In the genomic region with DNA sequence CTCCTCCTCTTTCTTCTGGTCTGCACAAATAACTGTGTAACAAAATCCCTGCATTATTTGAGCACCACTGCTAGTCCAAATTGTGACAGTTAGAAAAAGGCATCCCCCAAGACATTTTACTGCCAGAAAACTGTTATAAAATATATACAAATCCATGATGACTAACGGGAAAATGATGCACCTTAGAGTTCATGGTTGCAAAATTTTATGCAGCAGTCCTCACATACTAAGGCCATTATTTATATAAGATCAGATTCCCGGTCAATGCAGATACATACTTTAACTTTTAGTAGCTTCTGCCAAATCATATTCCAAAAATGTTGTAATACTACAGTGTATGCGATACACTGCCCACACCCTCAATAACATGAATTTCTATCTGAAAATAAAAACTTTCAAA, we compare ENCODE assay signal across 17 cellular contexts.
DNase-seq lines count a peak whose midpoint lies in the region; ATAC-seq and TF ChIP-seq lines count a peak whose summit lies in the region.
"Had no signal": no experiment of that assay in that cellular context is flagged by ENCODE, and none has a peak within 500 bp of the region (broad histone marks: within the 10 kb centered on the region; RNA-seq: fewer than 3 reads in every experiment).

No MANE protein-coding gene starts in this region.

- no peaks in the 10 kb centered on the region for H3K79me2 ChIP-seq in PC-3 (ENCODE audit: low read length)
- H3K79me2 ChIP-seq in osteoblast (ENCODE audit: insufficient read depth, low read length) = no peaks in the 10 kb centered on the region

- POLR2A ChIA-PET in BJ (lab: Charles Lee) = interaction anchor here (1.1 kb wide), 1 partner anchor 21 kb away, joined by 4 read pairs; no protein-coding TSS in a partner anchor
- POLR2A ChIA-PET in PC-3 (lab: Charles Lee; ENCODE audit: unreplicated experiment) = no interaction called here

- TF ChIP-seq CTCF in BJ (IDR thresholded peaks at IDR 0.05; ENCODE audit: insufficient read depth, low read depth, low read length) (no peak), PC-3 (conservative IDR thresholded peaks at IDR 0.05; ENCODE audit: low read depth, low read length) (no peak), chondrocyte (IDR thresholded peaks at IDR 0.05) (no peak), osteoblast (IDR thresholded peaks at IDR 0.05; ENCODE audit: extremely low read depth, low read depth, low read length) (no peak), upper lobe of right lung (IDR thresholded peaks at IDR 0.05) (no peak), progenitor cell of endocrine pancreas (IDR thresholded peaks at IDR 0.05; ENCODE audit: unreplicated experiment) (no peak)

- H3K4me1 ChIP-seq in PC-3 (ENCODE audit: insufficient read depth, low read length) = peaks cover 20% of the 10 kb centered on the region; the same call in 1 of the 2 replicates
- peaks cover 53% of the 10 kb centered on the region for H3K4me1 ChIP-seq in osteoblast (ENCODE audit: insufficient read depth, low read length)
- H3K4me1 ChIP-seq in upper lobe of right lung = no peaks in the 10 kb centered on the region
- H3K4me1 ChIP-seq: colonic mucosa had no signal

- H3K9ac ChIP-seq in PC-3 (ENCODE audit: low read length) = no peak overlapping the region

- no TSS peak for BruUV-seq in PC-3 (replicated peaks; lab: Mats Ljungman, UMichigan)

- H2AFZ ChIP-seq in PC-3 (ENCODE audit: low read length) (no peak overlapping the region), osteoblast (ENCODE audit: low read length) (no peak overlapping the region)

- H3K4me3 ChIP-seq in BJ (ENCODE audit: low read depth, low read length) (no peak overlapping the region), PC-3 (ENCODE audit: low read length) (no peak overlapping the region), osteoblast (ENCODE audit: insufficient read depth, low read length) (no peak overlapping the region), upper lobe of right lung (no peak overlapping the region)
- H3K4me3 ChIP-seq: colonic mucosa, right atrium auricular region had no signal

- H3K9me3 ChIP-seq in PC-3 (ENCODE audit: low read length) = 0 out of 2 replicates have a peak, but pooled peaks cover 13% of the 10 kb centered on the region
- no peaks in the 10 kb centered on the region for H3K9me3 ChIP-seq in osteoblast (ENCODE audit: low read depth, low read length)
- H3K9me3 ChIP-seq in upper lobe of right lung = no peaks in the 10 kb centered on the region
- H3K9me3 ChIP-seq: colonic mucosa, right atrium auricular region had no signal

- H3K4me3 Mint-ChIP-seq in chondrocyte (ENCODE audit: unreplicated experiment) = no peak overlapping the region
- no peak overlapping the region for H3K4me3 Mint-ChIP-seq in progenitor cell of endocrine pancreas (ENCODE audit: low read depth)
- H3K4me3 Mint-ChIP-seq: activated CD4-positive, alpha-beta memory T cell treated with anti-CD3 and anti-CD28 coated beads, Interleukin-2, amount 10 ng/mL, durations not matched to agents 7 days and 5 days; activated T-cell treated with anti-CD3 and anti-CD28 coated beads, Interleukin-2, amount 50 U/mL, for 72 hours had no signal

- H3K36me3 ChIP-seq in BJ (ENCODE audit: control insufficient read depth, insufficient read depth, low read length) (no peaks in the 10 kb centered on the region), PC-3 (ENCODE audit: low read depth, low read length) (no peaks in the 10 kb centered on the region), osteoblast (ENCODE audit: insufficient read depth, low read length) (no peaks in the 10 kb centered on the region), upper lobe of right lung (no peaks in the 10 kb centered on the region)
- H3K36me3 ChIP-seq: colonic mucosa, right atrium auricular region had no signal

- intact Hi-C loops in PC-3 (cut with micrococcal nuclease) = loop anchor here (1.0 to 10.0 kb wide), 3 partner anchors 20 to 74 kb away; no protein-coding TSS in a partner anchor
- intact Hi-C loops in upper lobe of right lung (cut with DNase I) = no loop called here
- intact Hi-C loops in cardiac septum (cut with DNase I) = no loop called here

- H3K27me3 Mint-ChIP-seq in chondrocyte (ENCODE audit: low read depth) (no peaks in the 10 kb centered on the region), progenitor cell of endocrine pancreas (peaks cover 5% of the 10 kb centered on the region)

- H3K27ac ChIP-seq in PC-3 (ENCODE audit: low read length) (no peak overlapping the region), osteoblast (ENCODE audit: low read depth, low read length) (peak overlapping the region; percentile 56), upper lobe of right lung (no peak overlapping the region)
- H3K27ac ChIP-seq: colonic mucosa, right atrium auricular region had no signal

- CTCF ChIA-PET in BJ (lab: Yijun Ruan, JAX) (interaction anchor here (1.2 to 2.3 kb wide), 2 partner anchors 14 to 199 kb away, joined by 4 to 6 read pairs; no protein-coding TSS in a partner anchor), PC-3 (lab: Charles Lee) (no interaction called here)

- peak overlapping the region; percentile 91 for H3K27ac Mint-ChIP-seq in chondrocyte (ENCODE audit: unreplicated experiment)
- H3K27ac Mint-ChIP-seq in progenitor cell of endocrine pancreas = no peak overlapping the region
- H3K27ac Mint-ChIP-seq: activated CD4-positive, alpha-beta memory T cell treated with anti-CD3 and anti-CD28 coated beads, Interleukin-2, amount 10 ng/mL, durations not matched to agents 7 days and 5 days; activated T-cell treated with anti-CD3 and anti-CD28 coated beads, Interleukin-2, amount 50 U/mL, for 72 hours had no signal

- H3K9me3 Mint-ChIP-seq in chondrocyte (ENCODE audit: low read depth) = no peaks in the 10 kb centered on the region
- H3K9me3 Mint-ChIP-seq in progenitor cell of endocrine pancreas (ENCODE audit: low read depth) = no peaks in the 10 kb centered on the region
- H3K9me3 Mint-ChIP-seq: activated CD4-positive, alpha-beta memory T cell treated with anti-CD3 and anti-CD28 coated beads, Interleukin-2, amount 10 ng/mL, durations not matched to agents 7 days and 5 days; activated T-cell treated with anti-CD3 and anti-CD28 coated beads, Interleukin-2, amount 50 U/mL, for 72 hours had no signal

- ATAC-seq in PC-3 = peak; percentile 87
- no peak for ATAC-seq in upper lobe of right lung
- no peak for ATAC-seq in HG02885 (IDR thresholded peaks at IDR 0.05; ENCODE audit: poor library complexity, unreplicated experiment)
- ATAC-seq: activated T-cell treated with anti-CD3 and anti-CD28 coated beads, Interleukin-2, amount 50 U/mL, for 72 hours; HCT116 had no signal

- no peaks in the 10 kb centered on the region for H4K20me1 ChIP-seq in PC-3 (ENCODE audit: low read length)
- no peaks in the 10 kb centered on the region for H4K20me1 ChIP-seq in osteoblast (ENCODE audit: insufficient read depth, low read length)

- H3F3A ChIP-seq in PC-3 (ENCODE audit: low read length, unreplicated experiment) = no peaks in the 10 kb centered on the region

- no peaks in the 10 kb centered on the region for H3K27me3 ChIP-seq in BJ (ENCODE audit: control insufficient read depth, insufficient read depth, low read length)
- no peaks in the 10 kb centered on the region for H3K27me3 ChIP-seq in PC-3 (ENCODE audit: low read length)
- no peaks in the 10 kb centered on the region for H3K27me3 ChIP-seq in osteoblast (ENCODE audit: insufficient read depth, low read length)
- no peaks in the 10 kb centered on the region for H3K27me3 ChIP-seq in upper lobe of right lung
- H3K27me3 ChIP-seq: colonic mucosa, right atrium auricular region had no signal

- peak overlapping the region; percentile 22; the same call in 1 of the 2 replicates for H3K4me2 ChIP-seq in PC-3 (ENCODE audit: low read length)
- no peak overlapping the region for H3K4me2 ChIP-seq in osteoblast (ENCODE audit: insufficient read depth, low read length)

- H3K4me1 Mint-ChIP-seq in chondrocyte (ENCODE audit: low read depth) (peaks cover 54% of the 10 kb centered on the region), progenitor cell of endocrine pancreas (ENCODE audit: low read depth) (no peaks in the 10 kb centered on the region)
- H3K4me1 Mint-ChIP-seq: activated CD4-positive, alpha-beta memory T cell treated with anti-CD3 and anti-CD28 coated beads, Interleukin-2, amount 10 ng/mL, durations not matched to agents 7 days and 5 days had no signal

- peak; percentile 74 for DNase-seq in BJ (ENCODE audit: low read depth)
- DNase-seq in PC-3 = peak; percentile 79
- DNase-seq in chondrocyte (ENCODE audit: low spot score) = no peak
- peak; percentile 42 for DNase-seq in osteoblast (ENCODE audit: insufficient read length, low spot score, missing footprints)
- no peak for DNase-seq in upper lobe of right lung
- DNase-seq in cardiac septum (ENCODE audit: low spot score) = no peak
- no peak for DNase-seq in progenitor cell of endocrine pancreas (ENCODE audit: low spot score, unreplicated experiment)
- DNase-seq: activated CD4-positive, alpha-beta memory T cell treated with anti-CD3 and anti-CD28 coated beads, Interleukin-2, amount 10 ng/mL, durations not matched to agents 7 days and 5 days; activated T-cell treated with anti-CD3 and anti-CD28 coated beads, Interleukin-2, amount 50 U/mL, for 72 hours; C1 segment of cervical spinal cord; colonic mucosa; NCI-H2107; NCI-H69; substantia nigra had no signal

- H3K9me2 ChIP-seq in PC-3 (replicated peaks; ENCODE audit: low read length) = no peaks in the 10 kb centered on the region

- H3K36me3 Mint-ChIP-seq in chondrocyte (ENCODE audit: low read depth) = no peaks in the 10 kb centered on the region
- H3K36me3 Mint-ChIP-seq in progenitor cell of endocrine pancreas (ENCODE audit: insufficient read depth) = no peaks in the 10 kb centered on the region

Comparison
In these comparisons a context has a peak if more than half of its experiments do, and no peak if none do; other contexts are left out.
1. DNase-seq: peak in BJ (single experiment), PC-3 (single experiment) and osteoblast (single experiment); none in chondrocyte (single experiment), upper lobe of right lung (single experiment), cardiac septum (single experiment) and progenitor cell of endocrine pancreas (single experiment).